ENCODE assay signal across 27 cellular contexts in genomic region chr5:132289097-132289496, GRCh38. TPM values are rescaled to one million over a fixed set of nuclear protein-coding genes. Genes with fewer than 3 reads are reported as not detected.
"Had no signal": no experiment of that assay in that cellular context is flagged by ENCODE, and none has a peak within 500 bp of the region (broad histone marks: within the 10 kb centered on the region; RNA-seq: fewer than 3 reads in every experiment).

No MANE protein-coding gene starts in this region.

- H3K36me3 ChIP-seq: adrenal gland, brain microvascular endothelial cell, SJSA1 had no signal

- DNase-seq: activated CD4-positive, alpha-beta T cell treated with anti-CD3 and anti-CD28 coated beads for 36 hours; activated CD4-positive, alpha-beta T cell treated with anti-CD3 and anti-CD28 coated beads, Interleukin-2, amount 10 ng/mL, durations not matched to agents 7 days and 5 days; activated CD4-positive, alpha-beta T cell treated with anti-CD3 and anti-CD28 coated beads, Interleukin-2, amount 50 U/mL, for 48 hours; activated CD8-positive, alpha-beta T cell treated with anti-CD3 and anti-CD28 coated beads, Interleukin-2, amount 10 ng/mL, durations not matched to agents 7 days and 5 days; activated gamma-delta T cell; activated naive CD4-positive, alpha-beta T cell treated with Interleukin-2 at 50 U/mL for 16 hours; activated T-cell treated with anti-CD3 and anti-CD28 coated beads, Interleukin-2, amount 50 U/mL, for 24 hours; anterior cingulate cortex; brain microvascular endothelial cell; Karpas-422; KBM-7; NCI-H1105; NCI-H1417 treated with DMSO at 0.1 percent for 48 hours; NCI-H1930; NCI-H2081 treated with DMSO at 0.1 percent for 48 hours; NCI-H226; NCI-H524 treated with DMSO at 0.1 percent for 48 hours; SHP77 treated with DMSO at 0.1 percent for 48 hours; SK-N-SH had no signal

- H3K27me3 ChIP-seq: adrenal gland, brain microvascular endothelial cell, SJSA1 had no signal

- H3K36me3 Mint-ChIP-seq: activated naive CD4-positive, alpha-beta T cell treated with anti-CD3 and anti-CD28 coated beads, Interleukin-2, amount 50 U/mL, for 72 hours; IgD-negative memory B cell had no signal

- H3K4me3 ChIP-seq: adrenal gland, SJSA1 had no signal

- H3K27ac Mint-ChIP-seq: activated CD4-positive, alpha-beta T cell treated with anti-CD3 and anti-CD28 coated beads for 36 hours; activated CD4-positive, alpha-beta T cell treated with anti-CD3 and anti-CD28 coated beads, Interleukin-2, amount 10 ng/mL, durations not matched to agents 7 days and 5 days; activated CD8-positive, alpha-beta T cell treated with anti-CD3 and anti-CD28 coated beads, Interleukin-2, amount 10 ng/mL, durations not matched to agents 7 days and 5 days; activated naive CD4-positive, alpha-beta T cell treated with anti-CD3 and anti-CD28 coated beads, Interleukin-2, amount 50 U/mL, for 72 hours; activated T-cell treated with anti-CD3 and anti-CD28 coated beads, Interleukin-2, amount 50 U/mL, for 24 hours; activated T-helper 2 cell treated with anti-CD3 and anti-CD28 coated beads, Interferon-gamma antibody, Interleukin-2, Interleukin-4, amounts not matched to agents 10 μg/mL and 5 μg/mL and 100 μg/mL, durations not matched to agents 14 hours and 24 hours and 36 hours; IgD-negative memory B cell; T-helper 1 cell treated with Interleukin-12 subunit alpha and Interleukin-12 subunit beta and Interleukin-4 antibody, amounts not matched to agents 30 μg/mL and 1 μg/mL, for 36 hours; T-helper 2 cell treated with Interferon-gamma antibody and Interleukin-4, amounts not matched to agents 5 μg/mL and 100 μg/mL, for 36 hours had no signal

- H3K9me3 Mint-ChIP-seq: activated CD4-positive, alpha-beta T cell treated with anti-CD3 and anti-CD28 coated beads, Interleukin-2, amount 10 ng/mL, durations not matched to agents 7 days and 5 days; activated naive CD4-positive, alpha-beta T cell treated with anti-CD3 and anti-CD28 coated beads, Interleukin-2, amount 50 U/mL, for 72 hours; activated T-cell treated with anti-CD3 and anti-CD28 coated beads, Interleukin-2, amount 50 U/mL, for 24 hours; activated T-helper 2 cell treated with anti-CD3 and anti-CD28 coated beads, Interferon-gamma antibody, Interleukin-2, Interleukin-4, amounts not matched to agents 10 μg/mL and 5 μg/mL and 100 μg/mL, durations not matched to agents 14 hours and 24 hours and 36 hours; IgD-negative memory B cell; T-helper 1 cell treated with Interleukin-12 subunit alpha and Interleukin-12 subunit beta and Interleukin-4 antibody, amounts not matched to agents 30 μg/mL and 1 μg/mL, for 36 hours; T-helper 2 cell treated with Interferon-gamma antibody and Interleukin-4, amounts not matched to agents 5 μg/mL and 100 μg/mL, for 36 hours had no signal

- H3K9me3 ChIP-seq: adrenal gland, SJSA1, SK-N-SH had no signal

- H3K27ac ChIP-seq: adrenal gland, brain microvascular endothelial cell, SJSA1 had no signal

- H3K4me3 Mint-ChIP-seq: activated CD4-positive, alpha-beta T cell treated with anti-CD3 and anti-CD28 coated beads for 36 hours; activated CD4-positive, alpha-beta T cell treated with anti-CD3 and anti-CD28 coated beads, Interleukin-2, amount 10 ng/mL, durations not matched to agents 7 days and 5 days; activated CD8-positive, alpha-beta T cell treated with anti-CD3 and anti-CD28 coated beads, Interleukin-2, amount 10 ng/mL, durations not matched to agents 7 days and 5 days; activated T-cell treated with anti-CD3 and anti-CD28 coated beads, Interleukin-2, amount 50 U/mL, for 24 hours; IgD-negative memory B cell; T-helper 1 cell treated with Interleukin-12 subunit alpha and Interleukin-12 subunit beta and Interleukin-4 antibody, amounts not matched to agents 30 μg/mL and 1 μg/mL, for 36 hours; T-helper 2 cell treated with Interferon-gamma antibody and Interleukin-4, amounts not matched to agents 5 μg/mL and 100 μg/mL, for 36 hours had no signal

RNA-seq across cellular contexts. Expression of gene SLC22A4, which starts 5.1 kb away (rescaled TPM):
- total RNA-seq: activated CD4-positive, alpha-beta T cell treated with anti-CD3 and anti-CD28 coated beads, Interleukin-2, amount 10 ng/mL, durations not matched to agents 7 days and 5 days; activated CD8-positive, alpha-beta T cell treated with anti-CD3 and anti-CD28 coated beads, Interleukin-2, amount 10 ng/mL, durations not matched to agents 7 days and 5 days had no signal

RNA-seq across cellular contexts. Expression of gene PDLIM4, which starts 31.6 kb away (rescaled TPM):
- total RNA-seq: activated CD4-positive, alpha-beta T cell treated with anti-CD3 and anti-CD28 coated beads, Interleukin-2, amount 10 ng/mL, durations not matched to agents 7 days and 5 days; activated CD8-positive, alpha-beta T cell treated with anti-CD3 and anti-CD28 coated beads, Interleukin-2, amount 10 ng/mL, durations not matched to agents 7 days and 5 days; activated naive CD4-positive, alpha-beta T cell treated with anti-CD3 and anti-CD28 coated beads, Interleukin-2, amount 50 U/mL, for 72 hours; NCI-H460 had no signal
